In genomic region chr2:88707003-88707402, GRCh38 we compare ENCODE assay signal across 29 cellular contexts.
"Had no signal": no experiment of that assay in that cellular context is flagged by ENCODE, and none has a peak within 500 bp of the region (broad histone marks: within the 10 kb centered on the region; RNA-seq: fewer than 3 reads in every experiment).

No MANE protein-coding gene starts in this region.

- H3K27me3 ChIP-seq: adrenal gland, body of pancreas, esophagus muscularis mucosa, foreskin keratinocyte, gastrocnemius medialis, heart left ventricle had no signal

- H3K4me1 ChIP-seq: adrenal gland, foreskin keratinocyte had no signal

- H3K9me3 ChIP-seq: adrenal gland, body of pancreas, esophagus muscularis mucosa, gastrocnemius medialis had no signal

- DNase-seq: activated CD4-positive, alpha-beta memory T cell treated with anti-CD3 and anti-CD28 coated beads for 36 hours; activated CD4-positive, alpha-beta T cell treated with anti-CD3 and anti-CD28 coated beads for 36 hours; activated CD4-positive, alpha-beta T cell treated with anti-CD3 and anti-CD28 coated beads, Interleukin-2, amount 10 ng/mL, durations not matched to agents 24 days and 14 days; activated CD4-positive, CD25-positive, alpha-beta regulatory T cell; activated CD4-positive, CD25-positive, alpha-beta regulatory T cell treated with anti-CD3 and anti-CD28 coated beads, Interleukin-2, amount 50 U/mL, for 72 hours; activated CD8-positive, alpha-beta memory T cell treated with anti-CD3 and anti-CD28 coated beads, Interleukin-2, amount 10 ng/mL, durations not matched to agents 7 days and 5 days; activated CD8-positive, alpha-beta memory T cell treated with anti-CD3 and anti-CD28 coated beads, Interleukin-2, amount 50 U/mL, for 4 hours; activated CD8-positive, alpha-beta T cell treated with anti-CD3 and anti-CD28 coated beads, Interleukin-2, amount 10 ng/mL, durations not matched to agents 7 days and 5 days; activated effector memory CD4-positive, alpha-beta T cell treated with anti-CD3 and anti-CD28 coated beads, Interleukin-2, amount 50 U/mL, for 16 hours; activated naive CD4-positive, alpha-beta T cell treated with anti-CD3 and anti-CD28 coated beads for 36 hours; activated naive CD8-positive, alpha-beta T cell treated with anti-CD3 and anti-CD28 coated beads for 36 hours; activated naive CD8-positive, alpha-beta T cell treated with anti-CD3 and anti-CD28 coated beads, Interleukin-2, amount 50 U/mL, for 24 hours; activated T-cell treated with anti-CD3 and anti-CD28 coated beads, Interleukin-2, amount 50 U/mL, for 1 hour; activated T-cell treated with anti-CD3 and anti-CD28 coated beads, Interleukin-2, amount 50 U/mL, for 48 hours; adrenal gland; amygdala; aorta; body of pancreas; caudate nucleus; cortex of kidney; dermis blood vessel endothelial cell; effector CD4-positive, alpha-beta T cell; effector memory CD8-positive, alpha-beta T cell; erythroblast; foreskin keratinocyte; gastrocnemius medialis; glutamatergic neuron; heart left ventricle had no signal

- H3K27ac ChIP-seq: adrenal gland, body of pancreas, esophagus muscularis mucosa, foreskin keratinocyte, gastrocnemius medialis, heart left ventricle had no signal

- H3K4me3 ChIP-seq: adrenal gland, body of pancreas, esophagus muscularis mucosa, gastrocnemius medialis, heart left ventricle had no signal

- H3K36me3 ChIP-seq: adrenal gland had no signal
